17 cellular contexts compared by ENCODE assay signal in the genomic region with DNA sequence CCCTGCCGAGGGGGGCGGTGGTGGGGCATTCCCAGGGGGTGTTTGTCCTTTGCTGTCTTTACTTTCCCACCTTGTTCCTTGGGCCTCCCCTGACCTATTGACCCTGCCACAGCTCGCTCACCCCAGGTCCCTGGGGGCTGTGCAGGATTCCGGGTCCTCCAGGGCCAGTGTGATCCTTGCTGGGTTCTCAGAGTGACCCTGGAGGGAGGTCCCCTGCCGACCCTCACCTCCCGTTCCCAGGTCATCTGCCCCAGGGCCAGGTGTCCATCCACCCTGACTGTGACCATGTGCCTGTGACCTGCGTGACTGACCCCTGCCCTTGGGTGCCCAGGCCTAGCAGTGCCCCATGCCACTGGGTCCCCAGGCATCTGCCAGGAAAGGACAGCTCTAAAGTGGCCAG. TPM values are rescaled to one million over a fixed set of nuclear protein-coding genes. Genes with fewer than 3 reads are reported as not detected.
DNase-seq lines count a peak whose midpoint lies in the region; ATAC-seq, FAIRE-seq and TF ChIP-seq lines count a peak whose summit lies in the region.
"Had no signal": no experiment of that assay in that cellular context is flagged by ENCODE, and none has a peak within 500 bp of the region (broad histone marks: within the 10 kb centered on the region; RNA-seq: fewer than 3 reads in every experiment).

No MANE protein-coding gene starts in this region.

- dilution Hi-C loops in IMR-90 (cut with HindIII; ENCODE audit: low sequenced_read_pairs, unreplicated experiment), result no loop called here

- H2BK20ac ChIP-seq in IMR-90 (ENCODE audit: low read depth, low read length), result no peak overlapping the region

- H3K56ac ChIP-seq in IMR-90 (ENCODE audit: extremely low read depth, insufficient read depth, low read length), result no peak overlapping the region

- ATAC-seq in heart left ventricle, result no peak
- no peak for ATAC-seq in Right ventricle myocardium inferior
- ATAC-seq in IMR-90 (ENCODE audit: low read depth), result no peak
- no peak for ATAC-seq in GM21390 (IDR thresholded peaks at IDR 0.05; ENCODE audit: unreplicated experiment)
- ATAC-seq: K562 had no signal

- CTCF ChIA-PET in IMR-90 (lab: Yijun Ruan, JAX), result no interaction called here

- H3K27me3 ChIP-seq in heart left ventricle (no peaks in the 10 kb centered on the region), IMR-90 (ENCODE audit: control insufficient read depth, insufficient read depth, low read length) (no peaks in the 10 kb centered on the region), layer of hippocampus (ENCODE audit: control insufficient read depth, insufficient read depth, low read length) (no peaks in the 10 kb centered on the region), spleen (replicated peaks in 1 of 7) (no peaks in the 10 kb centered on the region), transverse colon (no peaks in the 10 kb centered on the region)

- H3K4ac ChIP-seq in IMR-90 (ENCODE audit: low read depth, low read length), result no peak overlapping the region

- intact Hi-C loops in heart left ventricle (cut with DNase I), result no loop called here
- intact Hi-C loops in Right ventricle myocardium inferior (cut with DNase I), result loop anchor here (5.0 kb wide), 1 partner anchor 246 kb away; no protein-coding TSS in a partner anchor
- intact Hi-C loops in IMR-90 (cut with micrococcal nuclease), result no loop called here
- intact Hi-C loops in spleen (cut with DNase I; ENCODE audit: low total_unique reads), result no loop called here
- intact Hi-C loops in transverse colon (cut with DNase I; ENCODE audit: low total_unique reads), result no loop called here

- no peak overlapping the region for H4K91ac ChIP-seq in IMR-90 (ENCODE audit: insufficient read depth, low read depth, low read length)

- no peak overlapping the region for H3K4me3 ChIP-seq in heart left ventricle
- H3K4me3 ChIP-seq in IMR-90 (ENCODE audit: insufficient read depth, low read depth, low read length), result no peak overlapping the region
- no peak overlapping the region for H3K4me3 ChIP-seq in spleen
- H3K4me3 ChIP-seq in transverse colon, result no peak overlapping the region
- H3K4me3 ChIP-seq: K562 had no signal

- TF ChIP-seq RAD21 in IMR-90 (IDR thresholded peaks at IDR 0.05; ENCODE audit: low read length), result no peak

- H3K79me1 ChIP-seq in IMR-90 (ENCODE audit: low read depth in 1 of 2, low read length in 2 of 2), result peaks cover 10 to 55% of the 10 kb centered on the region in 2 experiments

- TF ChIP-seq POLR2A in heart left ventricle (IDR thresholded peaks at IDR 0.05) (no peak), IMR-90 (IDR thresholded peaks at IDR 0.05; ENCODE audit: low read depth, low read length) (no peak), spleen (IDR thresholded peaks at IDR 0.05) (no peak), transverse colon (IDR thresholded peaks at IDR 0.05) (no peak)

- no peak for FAIRE-seq in frontal cortex (lab: Jason Lieb, UNC)
- FAIRE-seq: GM18507, K562 had no signal

- no peak overlapping the region for H3K9ac ChIP-seq in IMR-90 (ENCODE audit: low read depth, low read length)

- TF ChIP-seq CTCF in heart left ventricle (IDR thresholded peaks at IDR 0.05), result no peak
- no peak for TF ChIP-seq CTCF in IMR-90 (conservative IDR thresholded peaks at IDR 0.05; ENCODE audit: low read depth, low read length)
- no peak for TF ChIP-seq CTCF in spleen (IDR thresholded peaks at IDR 0.05 in 8 of 11, conservative IDR thresholded peaks at IDR 0.05 in 3 of 11)
- no peak for TF ChIP-seq CTCF in transverse colon (IDR thresholded peaks at IDR 0.05)

- BruUV-seq in IMR-90 (replicated peaks; lab: Mats Ljungman, UMichigan), result no TSS peak

- no peak for DNase-seq in heart left ventricle
- no peak for DNase-seq in Right ventricle myocardium inferior (ENCODE audit: missing footprints)
- DNase-seq in IMR-90, result no peak
- DNase-seq in spleen, result peak; percentile 69
- no peak for DNase-seq in frontal cortex (ENCODE audit: low spot score in 2 of 2)
- DNase-seq in transverse colon, result no peak
- DNase-seq: GOT3, HFFc6, NCI-H1436 treated with DMSO at 0.1 percent for 48 hours, NCI-H2081, NCI-H524 had no signal

- WGBS in heart left ventricle, 4 donors, result 59 to 66% (median 61%) methylated on average over 4 to 7 of the region's 7 CpGs
- WGBS in IMR-90 (ENCODE audit: extremely low coverage in 2 of 2, insufficient read length in 1 of 2), 2 experiments, result 83% methylated on average over 2 of the region's 7 CpGs; no CpG with 5 or more reads in 1 of the 2 experiments
- 27 to 81% (median 66%) methylated on average over 2 to 7 of the region's 7 CpGs for WGBS in spleen, 5 donors
- WGBS in transverse colon (ENCODE audit: low coverage in 1 of 2), 2 donors, result 69% methylated on average over 7 of the region's 7 CpGs; no CpG with 5 or more reads in 1 of the 2 donors

- peak overlapping the region; percentile 28 for H2AK9ac ChIP-seq in IMR-90 (replicated peaks; ENCODE audit: low read depth, low read length, poor library complexity)

- H3K4me1 ChIP-seq in heart left ventricle (peaks cover 5 to 94% (median 58%) of the 10 kb centered on the region in 12 donors), IMR-90 (ENCODE audit: control insufficient read depth, insufficient read depth, low read length) (peaks cover 6% of the 10 kb centered on the region), spleen (peaks cover 24 to 89% (median 63%) of the 10 kb centered on the region in 6 donors), transverse colon (peaks cover 0 to 7% (median 1%) of the 10 kb centered on the region in 4 donors)

- no peak overlapping the region for H2BK15ac ChIP-seq in IMR-90 (ENCODE audit: low read depth, low read length)

- in situ Hi-C loops in IMR-90 (cut with MboI; ENCODE audit: low sequenced_read_pairs) (no loop called here), transverse colon (cut with MboI; ENCODE audit: low pct_ligation_motif_present in 1 of 4, low pct_unique_long_range_greater_than_20kb in 1 of 4, low sequenced_read_pairs in 3 of 4) (no loop called here)

- H3K4me2 ChIP-seq in IMR-90 (ENCODE audit: low read depth, low read length), result no peak overlapping the region

- peak overlapping the region in 11 of 12 donors; percentile 23 to 85 (median 66) for H3K27ac ChIP-seq in heart left ventricle
- no peak overlapping the region for H3K27ac ChIP-seq in IMR-90 (ENCODE audit: insufficient read depth, low read length)
- H3K27ac ChIP-seq in layer of hippocampus (ENCODE audit: low read depth, low read length), result peak overlapping the region; percentile 62
- H3K27ac ChIP-seq in spleen, result peak overlapping the region in 7 of 8 donors; percentile 7 to 83 (median 73)
- no peak overlapping the region for H3K27ac ChIP-seq in transverse colon
- H3K27ac ChIP-seq: 22Rv1 had no signal

- no peak overlapping the region for H2AK5ac ChIP-seq in IMR-90 (ENCODE audit: low read depth, low read length)

- no peak for TF ChIP-seq EP300 in transverse colon (IDR thresholded peaks at IDR 0.05; ENCODE audit: low read depth)

- H3K9me1 ChIP-seq in IMR-90 (ENCODE audit: insufficient read depth, low read length), result peaks cover 2% of the 10 kb centered on the region; the same call in 1 of the 2 replicates

- H2BK5ac ChIP-seq in IMR-90 (ENCODE audit: low read depth, low read length, poor library complexity, severe bottlenecking), result no peak overlapping the region

- H3K36me3 ChIP-seq in heart left ventricle, result peaks cover 0 to 2% (median 0%) of the 10 kb centered on the region in 9 donors
- no peaks in the 10 kb centered on the region for H3K36me3 ChIP-seq in IMR-90 (ENCODE audit: control insufficient read depth, insufficient read depth, low read length)
- peaks cover 0 to 13% (median 0%) of the 10 kb centered on the region in 6 donors for H3K36me3 ChIP-seq in spleen
- no peaks in the 10 kb centered on the region for H3K36me3 ChIP-seq in transverse colon

- H4K5ac ChIP-seq in IMR-90 (ENCODE audit: low read depth, low read length), result no peak overlapping the region

- no peak overlapping the region for H2AFZ ChIP-seq in IMR-90 (replicated peaks; ENCODE audit: low read length, poor library complexity)

- POLR2A ChIA-PET in IMR-90 (lab: Charles Lee; ENCODE audit: unreplicated experiment), result no interaction called here

- H4K8ac ChIP-seq in IMR-90 (ENCODE audit: low read depth in 2 of 2, low read length in 2 of 2), result no peak overlapping the region

- H3K9me3 ChIP-seq in heart left ventricle, result no peaks in the 10 kb centered on the region
- no peaks in the 10 kb centered on the region for H3K9me3 ChIP-seq in IMR-90 (ENCODE audit: control insufficient read depth, insufficient read depth, low read length)
- H3K9me3 ChIP-seq in spleen, result no peaks in the 10 kb centered on the region
- H3K9me3 ChIP-seq in transverse colon, result no peaks in the 10 kb centered on the region

- H3K18ac ChIP-seq in IMR-90 (ENCODE audit: low read depth, low read length), result no peak overlapping the region

- no peak overlapping the region for H2BK120ac ChIP-seq in IMR-90 (ENCODE audit: low read depth, low read length)

- peaks cover 64% of the 10 kb centered on the region for H4K20me1 ChIP-seq in IMR-90 (ENCODE audit: insufficient read depth, low read length)

- H3K14ac ChIP-seq in IMR-90 (replicated peaks; ENCODE audit: low read depth, low read length), result no peak overlapping the region

- H3K23ac ChIP-seq in IMR-90 (ENCODE audit: low read depth, low read length), result no peak overlapping the region

RNA-seq across cellular contexts. Expression of a gene that starts 23.8 kb away (rescaled TPM):
- total RNA-seq in heart left ventricle, result 10 to 100 TPM; 47.3 to 90.3 (median 60.8) TPM
- polyA plus RNA-seq in heart left ventricle, result 10 to 100 TPM; 50.7 to 78.7 TPM
- 69.1 TPM for total RNA-seq in Right ventricle myocardium inferior
- total RNA-seq in IMR-90 (2012; rRNA removed), result 15.3 and 15.6 TPM in 2 replicates
- polyA plus RNA-seq in IMR-90 (2012; rRNA removed), result 32.2 and 35.1 TPM in 2 replicates
- polyA plus RNA-seq in IMR-90 (2012; cell fraction: cytosol; rRNA removed), result 21.8 and 38.1 TPM in 2 replicates
- 145 and 229 TPM in 2 replicates for polyA plus RNA-seq in IMR-90 (2012; cell fraction: nucleus; rRNA removed; ENCODE audit: low replicate concordance)
- 100 to 1,000 TPM in 4 of 7 donors, 10 to 100 TPM in 3; 69.8 to 148 (median 104) TPM for total RNA-seq in spleen
- 100 to 1,000 TPM in 1 of 3 donors, 10 to 100 TPM in 2; 32.2 to 101 (median 72.4) TPM for polyA plus RNA-seq in spleen
- total RNA-seq in frontal cortex, result 73.0 TPM
- 100 to 1,000 TPM in 2 of 4 donors, 10 to 100 TPM in 2; 63.0 to 249 (median 135) TPM for total RNA-seq in transverse colon

RNA-seq across cellular contexts. Expression of a gene that starts 37.6 kb away (rescaled TPM):
- total RNA-seq in heart left ventricle (10 to 100 TPM; 13.3 to 25.3 (median 18.7) TPM), Right ventricle myocardium inferior (19.0 TPM), IMR-90 (2012; rRNA removed) (12.4 and 13.3 TPM in 2 replicates), spleen (10 to 100 TPM; 37.7 to 71.2 (median 54.8) TPM), frontal cortex (60.7 TPM), transverse colon (10 to 100 TPM; 36.2 to 93.9 (median 62.6) TPM)
- polyA plus RNA-seq in heart left ventricle (10 to 100 TPM; 17.1 to 19.4 TPM), IMR-90 (2012; rRNA removed) (16.4 and 16.7 TPM in 2 replicates), spleen (10 to 100 TPM; 16.2 to 31.5 (median 23.8) TPM)
- 13.5 and 19.0 TPM in 2 replicates for polyA plus RNA-seq in IMR-90 (2012; cell fraction: cytosol; rRNA removed)
- polyA plus RNA-seq in IMR-90 (2012; cell fraction: nucleus; rRNA removed; ENCODE audit: low replicate concordance), result 44.2 and 86.6 TPM in 2 replicates

RNA-seq across cellular contexts. Expression of a gene that starts 59.9 kb away (rescaled TPM):
- total RNA-seq in heart left ventricle (1 to 10 TPM in 1 of 9 donors, under 1 TPM in 6, not detected in 2; 0.14 to 1.8 (median 0.82) TPM), Right ventricle myocardium inferior (2.4 TPM), IMR-90 (2012; rRNA removed) (under 0.01 and 0.18 TPM in 2 replicates), spleen (1 to 10 TPM in 5 of 7 donors, under 1 TPM in 2; 0.33 to 5.3 (median 1.8) TPM), frontal cortex (0.41 TPM), transverse colon (under 1 TPM in 1 of 4 donors, not detected in 3; 0.41 TPM)
- polyA plus RNA-seq in heart left ventricle (under 1 TPM in 1 of 2 donors, not detected in 1; 0.06 TPM), IMR-90 (2012; rRNA removed) (0.10 and 0.11 TPM in 2 replicates), spleen (under 1 TPM; 0.33 to 0.59 (median 0.54) TPM)
- 0.03 and 0.12 TPM in 2 replicates for polyA plus RNA-seq in IMR-90 (2012; cell fraction: cytosol; rRNA removed)
- polyA plus RNA-seq in IMR-90 (2012; cell fraction: nucleus; rRNA removed; ENCODE audit: low replicate concordance), result 1.5 and 1.6 TPM in 2 replicates
- total RNA-seq: HT1080 had no signal

Comparison
In these comparisons a context has a peak if more than half of its experiments do, and no peak if none do; other contexts are left out.
1. H3K27ac ChIP-seq: peak in heart left ventricle (11 of 12), layer of hippocampus (single experiment) and spleen (7 of 8); none in IMR-90 (single experiment) and transverse colon (0 of 4).